In the genomic region with DNA sequence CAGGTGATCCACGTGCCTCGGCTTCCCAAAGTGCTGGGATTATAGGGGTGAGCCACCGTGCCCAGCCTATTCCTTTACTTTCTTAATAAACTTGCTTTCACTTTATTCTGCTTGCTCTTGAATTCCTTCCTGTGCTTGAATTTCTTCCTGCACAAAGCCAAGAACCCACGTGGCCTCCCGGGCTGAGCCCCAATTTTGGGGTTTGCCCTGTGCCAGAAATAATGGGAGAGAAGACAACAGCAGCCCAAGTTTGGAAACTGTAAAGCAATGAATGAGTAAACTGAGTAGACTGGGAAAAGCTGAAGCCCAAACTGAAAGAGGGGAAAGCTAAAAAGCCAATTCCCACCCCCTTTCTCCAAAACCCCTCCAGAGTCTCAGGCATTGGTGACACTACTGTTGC, we compare ENCODE assay signal across 17 cellular contexts.
DNase-seq lines count a peak whose midpoint lies in the region; TF ChIP-seq lines count a peak whose summit lies in the region.
"Had no signal": no experiment of that assay in that cellular context is flagged by ENCODE, and none has a peak within 500 bp of the region (broad histone marks: within the 10 kb centered on the region; RNA-seq: fewer than 3 reads in every experiment).

No MANE protein-coding gene starts in this region.

- no peaks in the 10 kb centered on the region for H4K20me1 ChIP-seq in osteoblast (ENCODE audit: insufficient read depth, low read length)

- H3K36me3 ChIP-seq in adipocyte (ENCODE audit: control insufficient read depth, insufficient read depth, low read length, severe bottlenecking) (no peaks in the 10 kb centered on the region), osteoblast (ENCODE audit: insufficient read depth, low read length) (no peaks in the 10 kb centered on the region)
- H3K36me3 ChIP-seq: gastrocnemius medialis, SJSA1 had no signal

- H2AFZ ChIP-seq in osteoblast (ENCODE audit: low read length) = peak overlapping the region; percentile 3

- H3K27ac ChIP-seq in osteoblast (ENCODE audit: low read depth, low read length) = no peak overlapping the region
- H3K27ac ChIP-seq: coronary artery, gastrocnemius medialis, SJSA1 had no signal

- DNase-seq in adipocyte (ENCODE audit: low read depth) (no peak), fibroblast of the aortic adventitia (ENCODE audit: low read depth) (peak; percentile 87), osteoblast (ENCODE audit: insufficient read length, low spot score, missing footprints) (no peak), ureter (ENCODE audit: low spot score) (peak; percentile 59), DMS79 treated with DMSO at 0.1 percent for 48 hours (lab: John Stamatoyannopoulos, UW) (no peak), NCI-H510A (lab: John Stamatoyannopoulos, UW) (no peak)
- no peak for DNase-seq in activated CD4-positive, alpha-beta T cell treated with anti-CD3 and anti-CD28 coated beads for 4 hours
- DNase-seq: activated CD4-positive, alpha-beta T cell treated with anti-CD3 and anti-CD28 coated beads, Interleukin-2, amount 10 ng/mL, durations not matched to agents 7 days and 5 days; activated naive CD8-positive, alpha-beta T cell treated with anti-CD3 and anti-CD28 coated beads, Interleukin-2, amount 50 U/mL, for 24 hours; DMS53; KG1; NCI-H2029; retina; stimulated activated CD4-positive, alpha-beta T cell treated with anti-CD3 and anti-CD28 coated beads, Interleukin-15, amount 100 ng/mL, for 24 hours had no signal

- H3K4me3 ChIP-seq in adipocyte (ENCODE audit: low read length) (peak overlapping the region; percentile 61), fibroblast of the aortic adventitia (ENCODE audit: low read depth, low read length) (no peak overlapping the region), osteoblast (ENCODE audit: insufficient read depth, low read length) (no peak overlapping the region)
- H3K4me3 ChIP-seq: coronary artery, gastrocnemius medialis, SJSA1 had no signal

- H3K4me2 ChIP-seq in osteoblast (ENCODE audit: insufficient read depth, low read length) = peak overlapping the region; percentile 21

- no peaks in the 10 kb centered on the region for H3K9me3 ChIP-seq in adipocyte (ENCODE audit: control insufficient read depth, low read length)
- H3K9me3 ChIP-seq in osteoblast (ENCODE audit: low read depth, low read length) = peaks cover 2% of the 10 kb centered on the region
- H3K9me3 ChIP-seq: gastrocnemius medialis, SJSA1 had no signal

- no peak for TF ChIP-seq CTCF in fibroblast of the aortic adventitia (IDR thresholded peaks at IDR 0.05; ENCODE audit: insufficient read depth, low read length)
- no peak for TF ChIP-seq CTCF in osteoblast (IDR thresholded peaks at IDR 0.05; ENCODE audit: extremely low read depth, low read depth, low read length)

- no peaks in the 10 kb centered on the region for H3K79me2 ChIP-seq in osteoblast (ENCODE audit: insufficient read depth, low read length)

- peaks cover 31% of the 10 kb centered on the region for H3K4me1 ChIP-seq in adipocyte (ENCODE audit: control insufficient read depth, insufficient read depth, low read length)
- peaks cover 19% of the 10 kb centered on the region for H3K4me1 ChIP-seq in osteoblast (ENCODE audit: insufficient read depth, low read length)
- H3K4me1 ChIP-seq: gastrocnemius medialis had no signal

- H3K9ac ChIP-seq in adipocyte (ENCODE audit: low read length) = peak overlapping the region; percentile 37

- H3K27me3 ChIP-seq in adipocyte (replicated peaks; ENCODE audit: control insufficient read depth, insufficient read depth, low read length) (no peaks in the 10 kb centered on the region), osteoblast (ENCODE audit: insufficient read depth, low read length) (no peaks in the 10 kb centered on the region)
- H3K27me3 ChIP-seq: gastrocnemius medialis, SJSA1 had no signal

Comparison
In these comparisons a context has a peak if more than half of its experiments do, and no peak if none do; other contexts are left out.
1. DNase-seq: peak in fibroblast of the aortic adventitia (single experiment) and ureter (single experiment); none in adipocyte (single experiment), osteoblast (single experiment), DMS79 treated with DMSO at 0.1 percent for 48 hours (single experiment), NCI-H510A (single experiment) and activated CD4-positive, alpha-beta T cell treated with anti-CD3 and anti-CD28 coated beads for 4 hours (0 of 2).